ENCODE assay signal across 8 cellular contexts in the genomic region with DNA sequence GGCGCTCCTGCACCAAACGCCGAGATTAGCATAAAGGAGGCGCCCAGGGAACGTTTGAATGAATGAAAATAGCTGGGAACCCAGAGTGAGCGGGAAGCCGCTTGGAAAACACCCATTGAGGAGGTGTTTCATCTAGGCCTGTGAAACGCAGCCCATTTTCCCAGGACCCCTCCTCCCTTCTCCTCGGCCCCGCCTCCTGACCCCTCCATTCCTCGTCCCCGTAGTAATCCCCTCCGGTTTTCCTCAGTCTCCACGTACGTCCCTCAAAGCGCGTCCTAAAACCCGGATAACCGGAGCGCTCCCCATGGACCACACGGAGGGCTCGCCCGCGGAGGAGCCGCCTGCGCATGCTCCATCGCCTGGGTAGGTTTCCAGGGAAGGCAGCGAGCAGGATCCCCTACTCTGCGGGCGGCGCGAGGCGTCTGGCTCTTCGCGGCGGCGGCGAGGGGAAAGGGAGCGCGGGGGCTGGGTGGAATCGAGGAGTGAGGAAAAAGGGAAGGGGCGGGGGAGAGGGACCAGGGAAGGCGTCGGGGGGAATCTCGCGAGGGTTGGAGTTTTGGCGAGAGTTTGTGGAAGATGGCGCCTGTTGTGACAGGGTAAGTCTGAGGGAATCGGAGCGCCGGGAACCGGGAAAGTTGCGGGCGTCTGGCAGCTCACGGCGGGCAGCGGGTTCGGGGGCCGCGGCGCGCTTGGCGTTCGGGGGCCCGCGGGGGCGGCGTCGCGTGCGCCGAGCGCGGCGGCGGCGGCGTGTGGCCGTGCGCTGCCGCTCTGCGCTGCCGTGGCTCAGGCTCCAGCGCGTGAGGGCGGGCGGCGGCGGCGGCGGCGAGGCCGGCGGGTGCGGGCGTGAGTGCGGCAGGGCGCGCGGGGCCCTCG. TPM values are rescaled to one million over a fixed set of nuclear protein-coding genes. Genes with fewer than 3 reads are reported as not detected.
DNase-seq lines count a peak whose midpoint lies in the region; ATAC-seq, FAIRE-seq and TF ChIP-seq lines count a peak whose summit lies in the region.

A gene (plus strand): TSS at position 562 of the 873 bp plus-strand sequence. CDS start 15 bp downstream, at position 577.

- H3K4me1 ChIP-seq in ovary (ENCODE audit: insufficient read depth) (peaks cover 6% of the 10 kb centered on the region), thymus (ENCODE audit: control insufficient read depth, insufficient read depth, low read length) (peaks cover 5% of the 10 kb centered on the region)

- FAIRE-seq in G401.6 (lab: Jason Lieb, UNC): peak; percentile 98

- TF ChIP-seq CTCF in ovary (IDR thresholded peaks at IDR 0.05): peak in 1 of 3 donors; percentile 15

- TF ChIP-seq EP300 in ovary (IDR thresholded peaks at IDR 0.05): no peak

- WGBS in ovary, 3 donors: 1% methylated on average over 76 to 101 of the region's 101 CpGs
- WGBS in thymus: under 1% methylated on average over 101 of the region's 101 CpGs

- H3K27ac ChIP-seq in ovary (peak within 1 kb of the TSS; percentile 85 to 86), thymus (ENCODE audit: low read depth) (peak within 1 kb of the TSS; percentile 94)

- peak; percentile 73 for TF ChIP-seq POLR2A in ovary (IDR thresholded peaks at IDR 0.05)

- H3K27me3 ChIP-seq in ovary (no peaks in the 10 kb centered on the region), thymus (ENCODE audit: control insufficient read depth, insufficient read depth) (no peaks in the 10 kb centered on the region)

- peak; percentile 21 for ATAC-seq in HG02571 (IDR thresholded peaks at IDR 0.05; ENCODE audit: unreplicated experiment)
- peak; percentile 84 for ATAC-seq in Right ventricle myocardium inferior

- H3K4me3 ChIP-seq in ovary (peak within 1 kb of the TSS; percentile 59), thymus (ENCODE audit: low read length) (peak within 1 kb of the TSS; percentile 91)

- no peaks in the 10 kb centered on the region for H3K36me3 ChIP-seq in ovary
- H3K36me3 ChIP-seq in thymus (ENCODE audit: control insufficient read depth, insufficient read depth): no peaks in the 10 kb centered on the region

- peak; percentile 94 for DNase-seq in NCI-H1436 (lab: John Stamatoyannopoulos, UW)
- peak; percentile 90 for DNase-seq in SW480 (ENCODE audit: low spot score)
- peak; percentile 55 for DNase-seq in activated naive CD8-positive, alpha-beta T cell treated with anti-CD3 and anti-CD28 coated beads, Interleukin-2, amount 50 U/mL, for 16 hours (ENCODE audit: low read depth, low spot score)
- peak; percentile 93 for DNase-seq in Right ventricle myocardium inferior (ENCODE audit: missing footprints)
- peak; percentile 90 to 95 (median 94) for DNase-seq in ovary

- H3K9me3 ChIP-seq in ovary (no peaks in the 10 kb centered on the region), thymus (ENCODE audit: control insufficient read depth) (no peaks in the 10 kb centered on the region)

- intact Hi-C loops in Right ventricle myocardium inferior (cut with DNase I) (loop anchor here (5.0 to 10.0 kb wide), 7 partner anchors 92 to 534 kb away; a partner anchor contains a TSS), ovary (cut with DNase I) (loop anchor here in 3 of 4 donors (5.0 to 10.0 kb wide), 4 partner anchors 74 to 293 kb away; no protein-coding TSS in a partner anchor)

RNA-seq across cellular contexts. Expression of the gene that starts here (rescaled TPM):
- 42.1 TPM for total RNA-seq in Right ventricle myocardium inferior
- 10 to 100 TPM; 55.6 to 75.1 (median 68.5) TPM for total RNA-seq in ovary
- 10 to 100 TPM; 36.0 to 61.9 TPM for polyA plus RNA-seq in ovary
- 46.8 TPM for polyA plus RNA-seq in thymus

Comparison
In these comparisons a context has a peak if more than half of its experiments do, and no peak if none do; other contexts are left out.
1. Peak in every context shown above with its lines: DNase-seq, ATAC-seq, H3K4me3 ChIP-seq and H3K27ac ChIP-seq.